Comparison of ENCODE assay signal across 8 cellular contexts in the genomic region with DNA sequence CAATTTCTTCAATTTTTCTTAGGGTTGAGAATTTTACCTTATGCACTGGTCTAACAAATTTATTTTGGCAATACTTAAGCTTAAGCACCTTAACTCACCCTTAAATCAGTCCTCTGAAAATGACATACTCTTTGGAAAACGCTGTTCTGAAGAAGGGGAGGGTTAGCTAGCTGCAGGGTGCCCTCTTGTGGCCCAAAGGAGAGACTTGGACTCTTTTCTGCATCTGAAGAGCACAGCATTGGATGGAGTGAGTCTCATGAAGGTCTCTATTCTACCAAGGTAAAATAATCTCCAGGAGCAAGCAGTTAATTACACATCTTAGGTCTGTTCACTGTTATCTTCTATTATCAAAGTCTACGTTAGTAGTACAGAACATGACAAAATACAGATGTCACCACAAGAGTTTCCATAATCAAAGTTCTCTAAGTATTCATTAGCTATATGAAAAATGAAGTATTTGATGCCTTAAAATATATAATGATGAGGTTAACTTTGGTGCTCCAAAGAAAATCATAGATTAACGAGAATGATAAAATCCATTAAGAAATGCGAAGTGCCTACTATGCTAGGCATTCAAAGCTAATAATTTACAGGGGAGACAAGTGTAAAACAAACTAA. TPM values are rescaled to one million over a fixed set of nuclear protein-coding genes. Genes with fewer than 3 reads are reported as not detected.
DNase-seq lines count a peak whose midpoint lies in the region; ATAC-seq and TF ChIP-seq lines count a peak whose summit lies in the region.

No MANE protein-coding gene starts in this region.

- H3K4me1 ChIP-seq in esophagus muscularis mucosa: peaks cover 12 to 67% (median 47%) of the 10 kb centered on the region in 4 donors

- peak; percentile 58 to 78 (median 60) for TF ChIP-seq CTCF in esophagus muscularis mucosa (IDR thresholded peaks at IDR 0.05)

- H3K36me3 ChIP-seq in esophagus muscularis mucosa: peaks cover 0 to 28% (median 14%) of the 10 kb centered on the region in 4 donors

- CTCF ChIA-PET in activated CD8-positive, alpha-beta memory T cell treated with anti-CD3 and anti-CD28 coated beads, Interleukin-2, amount 10 ng/mL, durations not matched to agents 7 days and 5 days (lab: Charles Lee): interaction anchor here (0.6 to 4.1 kb wide), 28 partner anchors 8 to 316 kb away, joined by 3 to 28 read pairs (median 4); no protein-coding TSS in a partner anchor

- TF ChIP-seq EP300 in esophagus muscularis mucosa (IDR thresholded peaks at IDR 0.05): no peak

- no peak for TF ChIP-seq POLR2A in esophagus muscularis mucosa (IDR thresholded peaks at IDR 0.05; ENCODE audit: low read depth)

- ATAC-seq in activated CD8-positive, alpha-beta memory T cell treated with anti-CD3 and anti-CD28 coated beads, Interleukin-2, amount 10 ng/mL, durations not matched to agents 7 days and 5 days: peak; percentile 81
- ATAC-seq in HG02884 (IDR thresholded peaks at IDR 0.05; ENCODE audit: unreplicated experiment) (peak; percentile 61), GM21423 (IDR thresholded peaks at IDR 0.05; ENCODE audit: unreplicated experiment) (no peak)
- peak; percentile 61 to 66 for ATAC-seq in natural killer cell treated with Interleukin-12 subunit alpha and Interleukin-12 subunit beta and Interleukin-15 and Interleukin-18, amount 100 ng/mL, for 72 hours

- no peak overlapping the region for H3K4me3 Mint-ChIP-seq in activated CD8-positive, alpha-beta memory T cell treated with anti-CD3 and anti-CD28 coated beads, Interleukin-2, amount 10 ng/mL, durations not matched to agents 7 days and 5 days
- H3K4me3 Mint-ChIP-seq in natural killer cell treated with Interleukin-12 subunit alpha and Interleukin-12 subunit beta and Interleukin-15 and Interleukin-18, amount 100 ng/mL, for 72 hours: no peak overlapping the region

- WGBS in esophagus muscularis mucosa: 54% methylated on average over 4 of the region's 4 CpGs

- peaks cover 0 to 7% (median 0%) of the 10 kb centered on the region in 4 donors for H3K9me3 ChIP-seq in esophagus muscularis mucosa

- DNase-seq in activated CD8-positive, alpha-beta memory T cell treated with anti-CD3 and anti-CD28 coated beads, Interleukin-2, amount 10 ng/mL, durations not matched to agents 7 days and 5 days: peak; percentile 67
- DNase-seq in activated CD8-positive, alpha-beta memory T cell treated with anti-CD3 and anti-CD28 coated beads, Interleukin-2, amount 50 U/mL, for 48 hours: no peak
- DNase-seq in NCI-H2171 treated with DMSO at 0.1 percent for 48 hours (lab: John Stamatoyannopoulos, UW): peak; percentile 68
- peak; percentile 46 to 57 for DNase-seq in activated CD4-positive, alpha-beta T cell treated with anti-CD3 and anti-CD28 coated beads, Interleukin-2, amount 50 U/mL, for 48 hours
- no peak for DNase-seq in esophagus muscularis mucosa (ENCODE audit: extremely low spot score)
- no peak for DNase-seq in natural killer cell treated with Interleukin-12 subunit alpha and Interleukin-12 subunit beta and Interleukin-15 and Interleukin-18, amount 100 ng/mL, for 72 hours (ENCODE audit: low spot score)

- no peaks in the 10 kb centered on the region for H3K27me3 ChIP-seq in esophagus muscularis mucosa

- no peak overlapping the region for H3K4me3 ChIP-seq in esophagus muscularis mucosa

- no peak overlapping the region for H3K27ac ChIP-seq in esophagus muscularis mucosa (replicated peaks in 1 of 4)

- peak overlapping the region; percentile 63 for H3K27ac Mint-ChIP-seq in activated CD8-positive, alpha-beta memory T cell treated with anti-CD3 and anti-CD28 coated beads, Interleukin-2, amount 10 ng/mL, durations not matched to agents 7 days and 5 days
- peak overlapping the region; percentile 57 to 81 for H3K27ac Mint-ChIP-seq in natural killer cell treated with Interleukin-12 subunit alpha and Interleukin-12 subunit beta and Interleukin-15 and Interleukin-18, amount 100 ng/mL, for 72 hours

- peaks cover 62% of the 10 kb centered on the region for H3K36me3 Mint-ChIP-seq in activated CD8-positive, alpha-beta memory T cell treated with anti-CD3 and anti-CD28 coated beads, Interleukin-2, amount 10 ng/mL, durations not matched to agents 7 days and 5 days
- peaks cover 24% of the 10 kb centered on the region for H3K36me3 Mint-ChIP-seq in natural killer cell treated with Interleukin-12 subunit alpha and Interleukin-12 subunit beta and Interleukin-15 and Interleukin-18, amount 100 ng/mL, for 72 hours

- intact Hi-C loops in esophagus muscularis mucosa (cut with DNase I): no loop called here

- peaks cover 5% of the 10 kb centered on the region for H3K9me3 Mint-ChIP-seq in activated CD8-positive, alpha-beta memory T cell treated with anti-CD3 and anti-CD28 coated beads, Interleukin-2, amount 10 ng/mL, durations not matched to agents 7 days and 5 days (ENCODE audit: low read depth)
- H3K9me3 Mint-ChIP-seq in natural killer cell treated with Interleukin-12 subunit alpha and Interleukin-12 subunit beta and Interleukin-15 and Interleukin-18, amount 100 ng/mL, for 72 hours: no peaks in the 10 kb centered on the region

- H3K27me3 Mint-ChIP-seq in activated CD8-positive, alpha-beta memory T cell treated with anti-CD3 and anti-CD28 coated beads, Interleukin-2, amount 10 ng/mL, durations not matched to agents 7 days and 5 days: no peaks in the 10 kb centered on the region
- H3K27me3 Mint-ChIP-seq in natural killer cell treated with Interleukin-12 subunit alpha and Interleukin-12 subunit beta and Interleukin-15 and Interleukin-18, amount 100 ng/mL, for 72 hours: no peaks in the 10 kb centered on the region

- H3K4me1 Mint-ChIP-seq in activated CD8-positive, alpha-beta memory T cell treated with anti-CD3 and anti-CD28 coated beads, Interleukin-2, amount 10 ng/mL, durations not matched to agents 7 days and 5 days: peaks cover 62% of the 10 kb centered on the region
- H3K4me1 Mint-ChIP-seq in natural killer cell treated with Interleukin-12 subunit alpha and Interleukin-12 subunit beta and Interleukin-15 and Interleukin-18, amount 100 ng/mL, for 72 hours (ENCODE audit: low read depth in 2 of 2): peaks cover 53 to 60% of the 10 kb centered on the region in 2 donors

RNA-seq across cellular contexts. Expression of gene PUM2, which starts 24.4 kb away (rescaled TPM):
- 100 to 1,000 TPM; 120 to 127 TPM for total RNA-seq in activated CD8-positive, alpha-beta memory T cell treated with anti-CD3 and anti-CD28 coated beads, Interleukin-2, amount 10 ng/mL, durations not matched to agents 7 days and 5 days
- 100 to 1,000 TPM in 1 of 4 donors, 10 to 100 TPM in 3; 73.7 to 113 (median 93.1) TPM for total RNA-seq in esophagus muscularis mucosa
- 100 to 1,000 TPM; 107 to 144 TPM for total RNA-seq in natural killer cell treated with Interleukin-12 subunit alpha and Interleukin-12 subunit beta and Interleukin-15 and Interleukin-18, amount 100 ng/mL, for 72 hours

Comparison
In these comparisons a context has a peak if more than half of its experiments do, and no peak if none do; other contexts are left out.
1. DNase-seq: peak in activated CD8-positive, alpha-beta memory T cell treated with anti-CD3 and anti-CD28 coated beads, Interleukin-2, amount 10 ng/mL, durations not matched to agents 7 days and 5 days (single experiment), NCI-H2171 treated with DMSO at 0.1 percent for 48 hours (single experiment) and activated CD4-positive, alpha-beta T cell treated with anti-CD3 and anti-CD28 coated beads, Interleukin-2, amount 50 U/mL, for 48 hours (2 of 2); none in activated CD8-positive, alpha-beta memory T cell treated with anti-CD3 and anti-CD28 coated beads, Interleukin-2, amount 50 U/mL, for 48 hours (single experiment), esophagus muscularis mucosa (single experiment) and natural killer cell treated with Interleukin-12 subunit alpha and Interleukin-12 subunit beta and Interleukin-15 and Interleukin-18, amount 100 ng/mL, for 72 hours (single experiment).